In genomic region chr4:23889814-23890269, GRCh38 we compare ENCODE assay signal across 8 cellular contexts. TPM values are rescaled to one million over a fixed set of nuclear protein-coding genes. Genes with fewer than 3 reads are reported as not detected.
DNase-seq lines count a peak whose midpoint lies in the region; ATAC-seq, FAIRE-seq and TF ChIP-seq lines count a peak whose summit lies in the region.

Gene PPARGC1A, minus strand, starts transcription at chr4:23890047. Its CDS starts 90 bp downstream, at chr4:23889957.

- H3K27me3 Mint-ChIP-seq in activated T-helper 17 cell treated with anti-CD3 and anti-CD28 coated beads, Interleukin-2, amount 50 U/mL, for 72 hours = peaks cover 20% of the 10 kb centered on the region

- peak; percentile 75 for DNase-seq in M059J (ENCODE audit: low read depth)
- peak; percentile 76 for DNase-seq in cardiac septum (ENCODE audit: low spot score)
- peak; percentile 36 to 54 (median 42) for DNase-seq in pancreas
- DNase-seq in GM19239 (ENCODE audit: insufficient read length, low spot score) = no peak
- no peak for DNase-seq in NCI-H1930 (lab: John Stamatoyannopoulos, UW)

- no peaks in the 10 kb centered on the region for H3K36me3 ChIP-seq in pancreas

- intact Hi-C loops in cardiac septum (cut with DNase I) = loop anchor here (2.0 to 5.0 kb wide), 3 partner anchors 41 to 357 kb away; no protein-coding TSS in a partner anchor
- intact Hi-C loops in pancreas (cut with DNase I) = no loop called here

- H3K27ac Mint-ChIP-seq in activated T-helper 17 cell treated with anti-CD3 and anti-CD28 coated beads, Interleukin-2, amount 50 U/mL, for 72 hours = no peak within 1 kb of the TSS

- peak within 1 kb of the TSS; percentile 13 to 69 (median 60) for H3K27ac ChIP-seq in pancreas

- H3K4me3 ChIP-seq in pancreas = peak within 1 kb of the TSS in 3 of 4 donors; percentile 2 to 41 (median 37)

- no peaks in the 10 kb centered on the region for H3K9me3 ChIP-seq in pancreas

- no peaks in the 10 kb centered on the region for H3K27me3 ChIP-seq in pancreas

- no peaks in the 10 kb centered on the region for H3K36me3 Mint-ChIP-seq in activated T-helper 17 cell treated with anti-CD3 and anti-CD28 coated beads, Interleukin-2, amount 50 U/mL, for 72 hours (ENCODE audit: low read depth)

- 0 to 1% methylated on average over 9 of the region's 9 CpGs for WGBS in pancreas, 2 donors

- FAIRE-seq in pancreas (lab: Jason Lieb, UNC) = peak; percentile 61
- FAIRE-seq in GM19239 (lab: Jason Lieb, UNC) = no peak

- no peak for TF ChIP-seq CTCF in pancreas (IDR thresholded peaks at IDR 0.05)

- ATAC-seq in GM18520 (IDR thresholded peaks at IDR 0.05; ENCODE audit: unreplicated experiment) = peak; percentile 76
- no peak for ATAC-seq in activated T-helper 17 cell treated with anti-CD3 and anti-CD28 coated beads, Interleukin-2, amount 50 U/mL, for 72 hours (replicated peaks)
- peak; percentile 80 to 88 (median 86) for ATAC-seq in pancreas
- no peak for ATAC-seq in GM19023 (IDR thresholded peaks at IDR 0.05; ENCODE audit: unreplicated experiment)

- H3K9me3 Mint-ChIP-seq in activated T-helper 17 cell treated with anti-CD3 and anti-CD28 coated beads, Interleukin-2, amount 50 U/mL, for 72 hours = peaks cover 7% of the 10 kb centered on the region

- peaks cover 5% of the 10 kb centered on the region for H3K4me1 Mint-ChIP-seq in activated T-helper 17 cell treated with anti-CD3 and anti-CD28 coated beads, Interleukin-2, amount 50 U/mL, for 72 hours

- H3K4me3 Mint-ChIP-seq in activated T-helper 17 cell treated with anti-CD3 and anti-CD28 coated beads, Interleukin-2, amount 50 U/mL, for 72 hours = peak within 1 kb of the TSS; percentile 31

- peaks cover 0 to 4% (median 4%) of the 10 kb centered on the region in 3 donors for H3K4me1 ChIP-seq in pancreas

RNA-seq across cellular contexts. Expression of gene PPARGC1A, which starts in this region (rescaled TPM):
- total RNA-seq in M059J (2014; rRNA removed; shearing (Covaris generic)) = 3.6 and 5.4 TPM in 2 replicates
- total RNA-seq in activated T-helper 17 cell treated with anti-CD3 and anti-CD28 coated beads, Interleukin-2, amount 50 U/mL, for 72 hours = not detected
- total RNA-seq in cardiac septum = 99.6 TPM
- total RNA-seq in pancreas = 10 to 100 TPM in 1 of 6 donors, 1 to 10 TPM in 5; 7.6 to 12.2 (median 8.4) TPM
- 1 to 10 TPM; 2.7 to 3.2 TPM for polyA plus RNA-seq in pancreas

Comparison
In these comparisons a context has a peak if more than half of its experiments do, and no peak if none do; other contexts are left out.
1. ATAC-seq: peak in GM18520 (single experiment) and pancreas (4 of 4); none in activated T-helper 17 cell treated with anti-CD3 and anti-CD28 coated beads, Interleukin-2, amount 50 U/mL, for 72 hours (single experiment) and GM19023 (single experiment).
2. DNase-seq: peak in M059J (single experiment), cardiac septum (single experiment) and pancreas (6 of 6); none in GM19239 (single experiment) and NCI-H1930 (0 of 2).